Comparison of ENCODE assay signal across 1 cellular context in genomic region chr15:48409623-48410022, GRCh38.
TF ChIP-seq lines count a peak whose summit lies in the region.

No MANE protein-coding gene starts in this region.

TF ChIP-seq in GM12878, 131 proteins besides CTCF, POLR2A, EP300 and RAD21 (continues in another document):
- TF ChIP-seq ZBTB11 (CRISPR knock-in tag; IDR thresholded peaks at IDR 0.05) (no peak), CHD2 (IDR thresholded peaks at IDR 0.05; ENCODE audit: borderline replicate concordance, low read depth, low read length) (no peak), STAT3 (IDR thresholded peaks at IDR 0.05; ENCODE audit: low read depth, low read length) (no peak), SREBF2 (IDR thresholded peaks at IDR 0.05; ENCODE audit: low read length) (no peak), RFX5 (IDR thresholded peaks at IDR 0.05; ENCODE audit: low read depth, low read length) (no peak), NFIC (IDR thresholded peaks at IDR 0.05; ENCODE audit: low read depth, low read length) (peak; percentile 60; the same call in 1 of the 2 replicates), NKRF (conservative IDR thresholded peaks at IDR 0.05) (no peak), IKZF2 (IDR thresholded peaks at IDR 0.05) (0 out of 4 replicates have a peak, but pooled peaks of 1 of the 2 experiments have one; percentile 10), MYB (IDR thresholded peaks at IDR 0.05; ENCODE audit: borderline replicate concordance, low read depth, low read length) (no peak), ZNF622 (IDR thresholded peaks at IDR 0.05) (no peak), STAT1 (conservative IDR thresholded peaks at IDR 0.05) (no peak), DPF2 (IDR thresholded peaks at IDR 0.05) (no peak), SUZ12 (IDR thresholded peaks at IDR 0.05; ENCODE audit: unreplicated experiment) (no peak), JUND (IDR thresholded peaks at IDR 0.05; ENCODE audit: low read depth, low read length) (no peak), YBX1 (IDR thresholded peaks at IDR 0.05) (no peak), MTA3 (IDR thresholded peaks at IDR 0.05; ENCODE audit: borderline replicate concordance, low read length) (no peak), ZNF384 (IDR thresholded peaks at IDR 0.05; ENCODE audit: borderline replicate concordance, low read depth, low read length) (no peak), MEF2A (IDR thresholded peaks at IDR 0.05; ENCODE audit: insufficient read depth, low read depth, low read length) (no peak), SMC3 (IDR thresholded peaks at IDR 0.05; ENCODE audit: borderline replicate concordance, low read length) (no peak), PRDM15 (CRISPR knock-in tag; IDR thresholded peaks at IDR 0.05) (no peak), ZNF592 (IDR thresholded peaks at IDR 0.05) (no peak), HSF1 (IDR thresholded peaks at IDR 0.05; ENCODE audit: low read depth, low read length) (no peak), SIX5 (IDR thresholded peaks at IDR 0.05; ENCODE audit: low read depth, low read length, severe bottlenecking) (no peak), MEF2B (IDR thresholded peaks at IDR 0.05; ENCODE audit: partially characterized antibody, poor library complexity, severe bottlenecking) (no peak), CREM (IDR thresholded peaks at IDR 0.05; ENCODE audit: low read depth) (0 out of 2 replicates have a peak, but pooled peaks have one; percentile 26), POLR2AphosphoS2 (IDR thresholded peaks at IDR 0.05; ENCODE audit: low read depth, low read length) (no peak), ZNF274 (IDR thresholded peaks at IDR 0.05; ENCODE audit: insufficient read depth, insufficient read length) (no peak), RBBP5 (conservative IDR thresholded peaks at IDR 0.05) (no peak), PBX3 (IDR thresholded peaks at IDR 0.05; ENCODE audit: insufficient replicate concordance, low read depth, low read length) (no peak), RELB (IDR thresholded peaks at IDR 0.05; ENCODE audit: low read depth) (peak; percentile 25; the same call in 1 of the 2 replicates), ETV6 (conservative IDR thresholded peaks at IDR 0.05 in 1 of 2, IDR thresholded peaks at IDR 0.05 in 1 of 2; ENCODE audit: borderline replicate concordance in 1 of 2, low read depth in 1 of 2) (no peak), BACH1 (IDR thresholded peaks at IDR 0.05; ENCODE audit: borderline replicate concordance) (no peak), ASH2L (IDR thresholded peaks at IDR 0.05; ENCODE audit: borderline replicate concordance, low read depth) (no peak)
- TF ChIP-seq, protein P1, sequence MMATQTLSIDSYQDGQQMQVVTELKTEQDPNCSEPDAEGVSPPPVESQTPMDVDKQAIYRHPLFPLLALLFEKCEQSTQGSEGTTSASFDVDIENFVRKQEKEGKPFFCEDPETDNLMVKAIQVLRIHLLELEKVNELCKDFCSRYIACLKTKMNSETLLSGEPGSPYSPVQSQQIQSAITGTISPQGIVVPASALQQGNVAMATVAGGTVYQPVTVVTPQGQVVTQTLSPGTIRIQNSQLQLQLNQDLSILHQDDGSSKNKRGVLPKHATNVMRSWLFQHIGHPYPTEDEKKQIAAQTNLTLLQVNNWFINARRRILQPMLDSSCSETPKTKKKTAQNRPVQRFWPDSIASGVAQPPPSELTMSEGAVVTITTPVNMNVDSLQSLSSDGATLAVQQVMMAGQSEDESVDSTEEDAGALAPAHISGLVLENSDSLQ (IDR thresholded peaks at IDR 0.05) = no peak
- TF ChIP-seq, protein P2, sequence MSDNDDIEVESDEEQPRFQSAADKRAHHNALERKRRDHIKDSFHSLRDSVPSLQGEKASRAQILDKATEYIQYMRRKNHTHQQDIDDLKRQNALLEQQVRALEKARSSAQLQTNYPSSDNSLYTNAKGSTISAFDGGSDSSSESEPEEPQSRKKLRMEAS (IDR thresholded peaks at IDR 0.05; ENCODE audit: low read depth, low read length) = no peak
- TF ChIP-seq, protein P3, sequence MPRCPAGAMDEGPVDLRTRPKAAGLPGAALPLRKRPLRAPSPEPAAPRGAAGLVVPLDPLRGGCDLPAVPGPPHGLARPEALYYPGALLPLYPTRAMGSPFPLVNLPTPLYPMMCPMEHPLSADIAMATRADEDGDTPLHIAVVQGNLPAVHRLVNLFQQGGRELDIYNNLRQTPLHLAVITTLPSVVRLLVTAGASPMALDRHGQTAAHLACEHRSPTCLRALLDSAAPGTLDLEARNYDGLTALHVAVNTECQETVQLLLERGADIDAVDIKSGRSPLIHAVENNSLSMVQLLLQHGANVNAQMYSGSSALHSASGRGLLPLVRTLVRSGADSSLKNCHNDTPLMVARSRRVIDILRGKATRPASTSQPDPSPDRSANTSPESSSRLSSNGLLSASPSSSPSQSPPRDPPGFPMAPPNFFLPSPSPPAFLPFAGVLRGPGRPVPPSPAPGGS (IDR thresholded peaks at IDR 0.05; ENCODE audit: borderline replicate concordance, insufficient read depth, low read depth, low read length, poor library complexity, severe bottlenecking) = no peak
- TF ChIP-seq, protein P4, sequence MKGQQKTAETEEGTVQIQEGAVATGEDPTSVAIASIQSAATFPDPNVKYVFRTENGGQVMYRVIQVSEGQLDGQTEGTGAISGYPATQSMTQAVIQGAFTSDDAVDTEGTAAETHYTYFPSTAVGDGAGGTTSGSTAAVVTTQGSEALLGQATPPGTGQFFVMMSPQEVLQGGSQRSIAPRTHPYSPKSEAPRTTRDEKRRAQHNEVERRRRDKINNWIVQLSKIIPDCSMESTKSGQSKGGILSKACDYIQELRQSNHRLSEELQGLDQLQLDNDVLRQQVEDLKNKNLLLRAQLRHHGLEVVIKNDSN (IDR thresholded peaks at IDR 0.05; ENCODE audit: borderline replicate concordance, extremely low read length, insufficient read depth, low read depth, low read length) = no peak
